In the genomic region with DNA sequence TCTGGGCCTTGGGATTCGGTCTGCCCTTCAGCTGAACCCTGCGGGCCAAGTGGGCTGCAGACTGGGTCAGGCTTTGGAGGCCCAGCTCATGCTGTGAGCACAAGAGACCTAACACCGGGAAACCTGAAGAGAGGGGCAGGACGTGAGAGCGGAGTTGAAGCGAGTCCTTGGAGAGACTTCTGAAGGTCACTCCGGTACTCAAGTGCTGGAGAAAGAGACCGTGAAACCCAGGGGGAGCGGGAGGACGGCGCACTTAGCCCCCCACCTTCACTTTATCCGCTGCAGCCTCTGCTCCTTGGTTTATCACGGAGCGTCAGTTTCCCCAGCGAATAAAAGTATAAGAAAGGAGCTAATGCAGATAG, we compare ENCODE assay signal across 1 cellular context.
TF ChIP-seq lines count a peak whose summit lies in the region.

No MANE protein-coding gene starts in this region.

TF ChIP-seq in HepG2, 621 proteins besides CTCF, POLR2A, EP300 and RAD21 (continued from another document and continues in another):
- TF ChIP-seq, protein P1, sequence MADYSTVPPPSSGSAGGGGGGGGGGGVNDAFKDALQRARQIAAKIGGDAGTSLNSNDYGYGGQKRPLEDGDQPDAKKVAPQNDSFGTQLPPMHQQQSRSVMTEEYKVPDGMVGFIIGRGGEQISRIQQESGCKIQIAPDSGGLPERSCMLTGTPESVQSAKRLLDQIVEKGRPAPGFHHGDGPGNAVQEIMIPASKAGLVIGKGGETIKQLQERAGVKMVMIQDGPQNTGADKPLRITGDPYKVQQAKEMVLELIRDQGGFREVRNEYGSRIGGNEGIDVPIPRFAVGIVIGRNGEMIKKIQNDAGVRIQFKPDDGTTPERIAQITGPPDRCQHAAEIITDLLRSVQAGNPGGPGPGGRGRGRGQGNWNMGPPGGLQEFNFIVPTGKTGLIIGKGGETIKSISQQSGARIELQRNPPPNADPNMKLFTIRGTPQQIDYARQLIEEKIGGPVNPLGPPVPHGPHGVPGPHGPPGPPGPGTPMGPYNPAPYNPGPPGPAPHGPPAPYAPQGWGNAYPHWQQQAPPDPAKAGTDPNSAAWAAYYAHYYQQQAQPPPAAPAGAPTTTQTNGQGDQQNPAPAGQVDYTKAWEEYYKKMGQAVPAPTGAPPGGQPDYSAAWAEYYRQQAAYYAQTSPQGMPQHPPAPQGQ (CRISPR knock-in tag; IDR thresholded peaks at IDR 0.05; ENCODE audit: borderline replicate concordance), result 0 out of 2 replicates have a peak, but pooled peaks have one; percentile 45
- no peak for TF ChIP-seq ZNF12 (CRISPR knock-in tag; IDR thresholded peaks at IDR 0.05)
- 0 out of 2 replicates have a peak, but pooled peaks have one; percentile 15 for TF ChIP-seq ZNF879 (CRISPR knock-in tag; IDR thresholded peaks at IDR 0.05)
- TF ChIP-seq, protein P2, sequence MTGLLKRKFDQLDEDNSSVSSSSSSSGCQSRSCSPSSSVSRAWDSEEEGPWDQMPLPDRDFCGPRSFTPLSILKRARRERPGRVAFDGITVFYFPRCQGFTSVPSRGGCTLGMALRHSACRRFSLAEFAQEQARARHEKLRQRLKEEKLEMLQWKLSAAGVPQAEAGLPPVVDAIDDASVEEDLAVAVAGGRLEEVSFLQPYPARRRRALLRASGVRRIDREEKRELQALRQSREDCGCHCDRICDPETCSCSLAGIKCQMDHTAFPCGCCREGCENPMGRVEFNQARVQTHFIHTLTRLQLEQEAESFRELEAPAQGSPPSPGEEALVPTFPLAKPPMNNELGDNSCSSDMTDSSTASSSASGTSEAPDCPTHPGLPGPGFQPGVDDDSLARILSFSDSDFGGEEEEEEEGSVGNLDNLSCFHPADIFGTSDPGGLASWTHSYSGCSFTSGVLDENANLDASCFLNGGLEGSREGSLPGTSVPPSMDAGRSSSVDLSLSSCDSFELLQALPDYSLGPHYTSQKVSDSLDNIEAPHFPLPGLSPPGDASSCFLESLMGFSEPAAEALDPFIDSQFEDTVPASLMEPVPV (CRISPR knock-in tag; IDR thresholded peaks at IDR 0.05), result peak; percentile 89
- TF ChIP-seq, protein P3, sequence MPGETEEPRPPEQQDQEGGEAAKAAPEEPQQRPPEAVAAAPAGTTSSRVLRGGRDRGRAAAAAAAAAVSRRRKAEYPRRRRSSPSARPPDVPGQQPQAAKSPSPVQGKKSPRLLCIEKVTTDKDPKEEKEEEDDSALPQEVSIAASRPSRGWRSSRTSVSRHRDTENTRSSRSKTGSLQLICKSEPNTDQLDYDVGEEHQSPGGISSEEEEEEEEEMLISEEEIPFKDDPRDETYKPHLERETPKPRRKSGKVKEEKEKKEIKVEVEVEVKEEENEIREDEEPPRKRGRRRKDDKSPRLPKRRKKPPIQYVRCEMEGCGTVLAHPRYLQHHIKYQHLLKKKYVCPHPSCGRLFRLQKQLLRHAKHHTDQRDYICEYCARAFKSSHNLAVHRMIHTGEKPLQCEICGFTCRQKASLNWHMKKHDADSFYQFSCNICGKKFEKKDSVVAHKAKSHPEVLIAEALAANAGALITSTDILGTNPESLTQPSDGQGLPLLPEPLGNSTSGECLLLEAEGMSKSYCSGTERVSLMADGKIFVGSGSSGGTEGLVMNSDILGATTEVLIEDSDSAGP (CRISPR knock-in tag; IDR thresholded peaks at IDR 0.05; ENCODE audit: borderline replicate concordance), result peak; percentile 27; the same call in 1 of the 2 replicates
- TF ChIP-seq, protein P4, sequence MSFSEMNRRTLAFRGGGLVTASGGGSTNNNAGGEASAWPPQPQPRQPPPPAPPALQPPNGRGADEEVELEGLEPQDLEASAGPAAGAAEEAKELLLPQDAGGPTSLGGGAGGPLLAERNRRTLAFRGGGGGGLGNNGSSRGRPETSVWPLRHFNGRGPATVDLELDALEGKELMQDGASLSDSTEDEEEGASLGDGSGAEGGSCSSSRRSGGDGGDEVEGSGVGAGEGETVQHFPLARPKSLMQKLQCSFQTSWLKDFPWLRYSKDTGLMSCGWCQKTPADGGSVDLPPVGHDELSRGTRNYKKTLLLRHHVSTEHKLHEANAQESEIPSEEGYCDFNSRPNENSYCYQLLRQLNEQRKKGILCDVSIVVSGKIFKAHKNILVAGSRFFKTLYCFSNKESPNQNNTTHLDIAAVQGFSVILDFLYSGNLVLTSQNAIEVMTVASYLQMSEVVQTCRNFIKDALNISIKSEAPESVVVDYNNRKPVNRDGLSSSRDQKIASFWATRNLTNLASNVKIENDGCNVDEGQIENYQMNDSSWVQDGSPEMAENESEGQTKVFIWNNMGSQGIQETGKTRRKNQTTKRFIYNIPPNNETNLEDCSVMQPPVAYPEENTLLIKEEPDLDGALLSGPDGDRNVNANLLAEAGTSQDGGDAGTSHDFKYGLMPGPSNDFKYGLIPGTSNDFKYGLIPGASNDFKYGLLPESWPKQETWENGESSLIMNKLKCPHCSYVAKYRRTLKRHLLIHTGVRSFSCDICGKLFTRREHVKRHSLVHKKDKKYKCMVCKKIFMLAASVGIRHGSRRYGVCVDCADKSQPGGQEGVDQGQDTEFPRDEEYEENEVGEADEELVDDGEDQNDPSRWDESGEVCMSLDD (CRISPR knock-in tag; IDR thresholded peaks at IDR 0.05; ENCODE audit: borderline replicate concordance), result no peak
- 0 out of 2 replicates have a peak, but pooled peaks have one; percentile 5 for TF ChIP-seq IRX3 (CRISPR knock-in tag; IDR thresholded peaks at IDR 0.05; ENCODE audit: borderline replicate concordance, low read depth)
- no peak for TF ChIP-seq NFE2L2 (IDR thresholded peaks at IDR 0.05; ENCODE audit: low read length)
- TF ChIP-seq, protein P5, sequence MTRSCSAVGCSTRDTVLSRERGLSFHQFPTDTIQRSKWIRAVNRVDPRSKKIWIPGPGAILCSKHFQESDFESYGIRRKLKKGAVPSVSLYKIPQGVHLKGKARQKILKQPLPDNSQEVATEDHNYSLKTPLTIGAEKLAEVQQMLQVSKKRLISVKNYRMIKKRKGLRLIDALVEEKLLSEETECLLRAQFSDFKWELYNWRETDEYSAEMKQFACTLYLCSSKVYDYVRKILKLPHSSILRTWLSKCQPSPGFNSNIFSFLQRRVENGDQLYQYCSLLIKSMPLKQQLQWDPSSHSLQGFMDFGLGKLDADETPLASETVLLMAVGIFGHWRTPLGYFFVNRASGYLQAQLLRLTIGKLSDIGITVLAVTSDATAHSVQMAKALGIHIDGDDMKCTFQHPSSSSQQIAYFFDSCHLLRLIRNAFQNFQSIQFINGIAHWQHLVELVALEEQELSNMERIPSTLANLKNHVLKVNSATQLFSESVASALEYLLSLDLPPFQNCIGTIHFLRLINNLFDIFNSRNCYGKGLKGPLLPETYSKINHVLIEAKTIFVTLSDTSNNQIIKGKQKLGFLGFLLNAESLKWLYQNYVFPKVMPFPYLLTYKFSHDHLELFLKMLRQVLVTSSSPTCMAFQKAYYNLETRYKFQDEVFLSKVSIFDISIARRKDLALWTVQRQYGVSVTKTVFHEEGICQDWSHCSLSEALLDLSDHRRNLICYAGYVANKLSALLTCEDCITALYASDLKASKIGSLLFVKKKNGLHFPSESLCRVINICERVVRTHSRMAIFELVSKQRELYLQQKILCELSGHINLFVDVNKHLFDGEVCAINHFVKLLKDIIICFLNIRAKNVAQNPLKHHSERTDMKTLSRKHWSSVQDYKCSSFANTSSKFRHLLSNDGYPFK (CRISPR knock-in tag; IDR thresholded peaks at IDR 0.05; ENCODE audit: borderline replicate concordance), result peak; percentile 98
- TF ChIP-seq, protein P6, sequence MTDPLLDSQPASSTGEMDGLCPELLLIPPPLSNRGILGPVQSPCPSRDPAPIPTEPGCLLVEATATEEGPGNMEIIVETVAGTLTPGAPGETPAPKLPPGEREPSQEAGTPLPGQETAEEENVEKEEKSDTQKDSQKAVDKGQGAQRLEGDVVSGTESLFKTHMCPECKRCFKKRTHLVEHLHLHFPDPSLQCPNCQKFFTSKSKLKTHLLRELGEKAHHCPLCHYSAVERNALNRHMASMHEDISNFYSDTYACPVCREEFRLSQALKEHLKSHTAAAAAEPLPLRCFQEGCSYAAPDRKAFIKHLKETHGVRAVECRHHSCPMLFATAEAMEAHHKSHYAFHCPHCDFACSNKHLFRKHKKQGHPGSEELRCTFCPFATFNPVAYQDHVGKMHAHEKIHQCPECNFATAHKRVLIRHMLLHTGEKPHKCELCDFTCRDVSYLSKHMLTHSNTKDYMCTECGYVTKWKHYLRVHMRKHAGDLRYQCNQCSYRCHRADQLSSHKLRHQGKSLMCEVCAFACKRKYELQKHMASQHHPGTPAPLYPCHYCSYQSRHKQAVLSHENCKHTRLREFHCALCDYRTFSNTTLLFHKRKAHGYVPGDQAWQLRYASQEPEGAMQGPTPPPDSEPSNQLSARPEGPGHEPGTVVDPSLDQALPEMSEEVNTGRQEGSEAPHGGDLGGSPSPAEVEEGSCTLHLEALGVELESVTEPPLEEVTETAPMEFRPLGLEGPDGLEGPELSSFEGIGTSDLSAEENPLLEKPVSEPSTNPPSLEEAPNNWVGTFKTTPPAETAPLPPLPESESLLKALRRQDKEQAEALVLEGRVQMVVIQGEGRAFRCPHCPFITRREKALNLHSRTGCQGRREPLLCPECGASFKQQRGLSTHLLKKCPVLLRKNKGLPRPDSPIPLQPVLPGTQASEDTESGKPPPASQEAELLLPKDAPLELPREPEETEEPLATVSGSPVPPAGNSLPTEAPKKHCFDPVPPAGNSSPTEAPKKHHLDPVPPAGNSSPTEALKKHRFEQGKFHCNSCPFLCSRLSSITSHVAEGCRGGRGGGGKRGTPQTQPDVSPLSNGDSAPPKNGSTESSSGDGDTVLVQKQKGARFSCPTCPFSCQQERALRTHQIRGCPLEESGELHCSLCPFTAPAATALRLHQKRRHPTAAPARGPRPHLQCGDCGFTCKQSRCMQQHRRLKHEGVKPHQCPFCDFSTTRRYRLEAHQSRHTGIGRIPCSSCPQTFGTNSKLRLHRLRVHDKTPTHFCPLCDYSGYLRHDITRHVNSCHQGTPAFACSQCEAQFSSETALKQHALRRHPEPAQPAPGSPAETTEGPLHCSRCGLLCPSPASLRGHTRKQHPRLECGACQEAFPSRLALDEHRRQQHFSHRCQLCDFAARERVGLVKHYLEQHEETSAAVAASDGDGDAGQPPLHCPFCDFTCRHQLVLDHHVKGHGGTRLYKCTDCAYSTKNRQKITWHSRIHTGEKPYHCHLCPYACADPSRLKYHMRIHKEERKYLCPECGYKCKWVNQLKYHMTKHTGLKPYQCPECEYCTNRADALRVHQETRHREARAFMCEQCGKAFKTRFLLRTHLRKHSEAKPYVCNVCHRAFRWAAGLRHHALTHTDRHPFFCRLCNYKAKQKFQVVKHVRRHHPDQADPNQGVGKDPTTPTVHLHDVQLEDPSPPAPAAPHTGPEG (CRISPR knock-in tag; IDR thresholded peaks at IDR 0.05), result no peak
- no peak for TF ChIP-seq ATF7-NPFF (CRISPR knock-in tag; IDR thresholded peaks at IDR 0.05; ENCODE audit: low read depth)
- TF ChIP-seq ONECUT2 (CRISPR knock-in tag; IDR thresholded peaks at IDR 0.05), result no peak
- TF ChIP-seq, protein P7, sequence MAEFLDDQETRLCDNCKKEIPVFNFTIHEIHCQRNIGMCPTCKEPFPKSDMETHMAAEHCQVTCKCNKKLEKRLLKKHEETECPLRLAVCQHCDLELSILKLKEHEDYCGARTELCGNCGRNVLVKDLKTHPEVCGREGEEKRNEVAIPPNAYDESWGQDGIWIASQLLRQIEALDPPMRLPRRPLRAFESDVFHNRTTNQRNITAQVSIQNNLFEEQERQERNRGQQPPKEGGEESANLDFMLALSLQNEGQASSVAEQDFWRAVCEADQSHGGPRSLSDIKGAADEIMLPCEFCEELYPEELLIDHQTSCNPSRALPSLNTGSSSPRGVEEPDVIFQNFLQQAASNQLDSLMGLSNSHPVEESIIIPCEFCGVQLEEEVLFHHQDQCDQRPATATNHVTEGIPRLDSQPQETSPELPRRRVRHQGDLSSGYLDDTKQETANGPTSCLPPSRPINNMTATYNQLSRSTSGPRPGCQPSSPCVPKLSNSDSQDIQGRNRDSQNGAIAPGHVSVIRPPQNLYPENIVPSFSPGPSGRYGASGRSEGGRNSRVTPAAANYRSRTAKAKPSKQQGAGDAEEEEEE (CRISPR knock-in tag; IDR thresholded peaks at IDR 0.05; ENCODE audit: borderline replicate concordance), result no peak
- no peak for TF ChIP-seq ZNF850 (CRISPR knock-in tag; conservative IDR thresholded peaks at IDR 0.05)
- TF ChIP-seq, protein P8, sequence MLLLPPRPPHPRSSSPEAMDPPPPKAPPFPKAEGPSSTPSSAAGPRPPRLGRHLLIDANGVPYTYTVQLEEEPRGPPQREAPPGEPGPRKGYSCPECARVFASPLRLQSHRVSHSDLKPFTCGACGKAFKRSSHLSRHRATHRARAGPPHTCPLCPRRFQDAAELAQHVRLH (CRISPR knock-in tag; IDR thresholded peaks at IDR 0.05; ENCODE audit: borderline replicate concordance, low read depth), result no peak
- TF ChIP-seq BCL6 (CRISPR knock-in tag; IDR thresholded peaks at IDR 0.05), result no peak
- no peak; the same call in 1 of the 2 replicates for TF ChIP-seq NRL (CRISPR knock-in tag; IDR thresholded peaks at IDR 0.05; ENCODE audit: borderline replicate concordance)
- no peak for TF ChIP-seq FOXC1 (CRISPR knock-in tag; IDR thresholded peaks at IDR 0.05; ENCODE audit: borderline replicate concordance)
- no peak; the same call in 1 of the 2 replicates for TF ChIP-seq ZNF772 (CRISPR knock-in tag; IDR thresholded peaks at IDR 0.05)
- TF ChIP-seq ZNF136 (CRISPR knock-in tag; IDR thresholded peaks at IDR 0.05; ENCODE audit: low read depth), result no peak
- no peak for TF ChIP-seq NKX3-1 (CRISPR knock-in tag; IDR thresholded peaks at IDR 0.05)
- TF ChIP-seq, protein P9, sequence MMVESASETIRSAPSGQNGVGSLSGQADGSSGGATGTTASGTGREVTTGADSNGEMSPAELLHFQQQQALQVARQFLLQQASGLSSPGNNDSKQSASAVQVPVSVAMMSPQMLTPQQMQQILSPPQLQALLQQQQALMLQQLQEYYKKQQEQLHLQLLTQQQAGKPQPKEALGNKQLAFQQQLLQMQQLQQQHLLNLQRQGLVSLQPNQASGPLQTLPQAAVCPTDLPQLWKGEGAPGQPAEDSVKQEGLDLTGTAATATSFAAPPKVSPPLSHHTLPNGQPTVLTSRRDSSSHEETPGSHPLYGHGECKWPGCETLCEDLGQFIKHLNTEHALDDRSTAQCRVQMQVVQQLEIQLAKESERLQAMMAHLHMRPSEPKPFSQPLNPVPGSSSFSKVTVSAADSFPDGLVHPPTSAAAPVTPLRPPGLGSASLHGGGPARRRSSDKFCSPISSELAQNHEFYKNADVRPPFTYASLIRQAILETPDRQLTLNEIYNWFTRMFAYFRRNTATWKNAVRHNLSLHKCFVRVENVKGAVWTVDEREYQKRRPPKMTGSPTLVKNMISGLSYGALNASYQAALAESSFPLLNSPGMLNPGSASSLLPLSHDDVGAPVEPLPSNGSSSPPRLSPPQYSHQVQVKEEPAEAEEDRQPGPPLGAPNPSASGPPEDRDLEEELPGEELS (CRISPR knock-in tag; IDR thresholded peaks at IDR 0.05), result no peak
- TF ChIP-seq, protein P10, sequence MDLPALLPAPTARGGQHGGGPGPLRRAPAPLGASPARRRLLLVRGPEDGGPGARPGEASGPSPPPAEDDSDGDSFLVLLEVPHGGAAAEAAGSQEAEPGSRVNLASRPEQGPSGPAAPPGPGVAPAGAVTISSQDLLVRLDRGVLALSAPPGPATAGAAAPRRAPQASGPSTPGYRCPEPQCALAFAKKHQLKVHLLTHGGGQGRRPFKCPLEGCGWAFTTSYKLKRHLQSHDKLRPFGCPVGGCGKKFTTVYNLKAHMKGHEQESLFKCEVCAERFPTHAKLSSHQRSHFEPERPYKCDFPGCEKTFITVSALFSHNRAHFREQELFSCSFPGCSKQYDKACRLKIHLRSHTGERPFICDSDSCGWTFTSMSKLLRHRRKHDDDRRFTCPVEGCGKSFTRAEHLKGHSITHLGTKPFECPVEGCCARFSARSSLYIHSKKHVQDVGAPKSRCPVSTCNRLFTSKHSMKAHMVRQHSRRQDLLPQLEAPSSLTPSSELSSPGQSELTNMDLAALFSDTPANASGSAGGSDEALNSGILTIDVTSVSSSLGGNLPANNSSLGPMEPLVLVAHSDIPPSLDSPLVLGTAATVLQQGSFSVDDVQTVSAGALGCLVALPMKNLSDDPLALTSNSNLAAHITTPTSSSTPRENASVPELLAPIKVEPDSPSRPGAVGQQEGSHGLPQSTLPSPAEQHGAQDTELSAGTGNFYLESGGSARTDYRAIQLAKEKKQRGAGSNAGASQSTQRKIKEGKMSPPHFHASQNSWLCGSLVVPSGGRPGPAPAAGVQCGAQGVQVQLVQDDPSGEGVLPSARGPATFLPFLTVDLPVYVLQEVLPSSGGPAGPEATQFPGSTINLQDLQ (CRISPR knock-in tag; IDR thresholded peaks at IDR 0.05), result peak; percentile 97
- TF ChIP-seq ARID2 (CRISPR knock-in tag; IDR thresholded peaks at IDR 0.05; ENCODE audit: borderline replicate concordance), result peak; percentile 86
- TF ChIP-seq ZNF614 (CRISPR knock-in tag; IDR thresholded peaks at IDR 0.05; ENCODE audit: borderline replicate concordance), result no peak
